2 cellular contexts compared by ENCODE assay signal in genomic region chr3:141383555-141384129, GRCh38.
TF ChIP-seq lines count a peak whose summit lies in the region.

No MANE protein-coding gene starts in this region.

TF ChIP-seq in SK-N-SH, 30 proteins besides CTCF, POLR2A, EP300 and RAD21 (continued from another document):
- TF ChIP-seq SIN3A (IDR thresholded peaks at IDR 0.05; ENCODE audit: borderline replicate concordance, low read depth, low read length) (no peak), EZH2phosphoT487 (IDR thresholded peaks at IDR 0.05; ENCODE audit: borderline replicate concordance, low read depth) (no peak), ZBTB33 (IDR thresholded peaks at IDR 0.05; ENCODE audit: borderline replicate concordance, low read depth) (no peak), GATA2 (CRISPR knock-in tag; IDR thresholded peaks at IDR 0.05) (no peak), USF1 (IDR thresholded peaks at IDR 0.05; ENCODE audit: borderline replicate concordance, low read depth) (no peak), MAX (IDR thresholded peaks at IDR 0.05; ENCODE audit: low read depth) (no peak)

TF ChIP-seq in SK-N-SH treated with all-trans-retinoic acid at 6 μM for 48 hours, 23 proteins besides CTCF, POLR2A, EP300 and RAD21 (continued from another document):
- TF ChIP-seq PATZ1 (CRISPR knock-in tag; IDR thresholded peaks at IDR 0.05; ENCODE audit: borderline replicate concordance) (no peak), TSHZ2 (CRISPR knock-in tag; IDR thresholded peaks at IDR 0.05) (no peak)
